Comparison of ENCODE assay signal across 8 cellular contexts in genomic region chr2:36363085-36363484, GRCh38. TPM values are rescaled to one million over a fixed set of nuclear protein-coding genes. Genes with fewer than 3 reads are reported as not detected.
DNase-seq lines count a peak whose midpoint lies in the region; ATAC-seq, FAIRE-seq and TF ChIP-seq lines count a peak whose summit lies in the region.
"Not testable (repeated sequence)": the region's sequence is repeated elsewhere in the genome, so short reads cannot be mapped to it uniquely, and the experiment has no call there.

No MANE protein-coding gene starts in this region.

- not testable (repeated sequence) for H3K27ac ChIP-seq in HEK293 (ENCODE audit: extremely low read depth, low read depth, low read length); endothelial cell of umbilical vein (ENCODE audit: insufficient read depth, low read depth, low read length); mesendoderm (ENCODE audit: low read depth, low read length)
- peak overlapping the region; percentile 83 for H3K27ac ChIP-seq in RWPE1
- H3K27ac ChIP-seq in brain microvascular endothelial cell: peak overlapping the region; percentile 64
- H3K27ac ChIP-seq in upper lobe of left lung: peak overlapping the region in 3 of 4 donors; percentile 38 to 44 (median 43)

- not testable (repeated sequence) for ATAC-seq in upper lobe of left lung (ENCODE audit: low FRiP score in 2 of 2)

- H3K36me3 ChIP-seq in HEK293 (ENCODE audit: control insufficient read depth in 2 of 2, insufficient read depth in 1 of 2, low read length in 2 of 2); brain microvascular endothelial cell (replicated peaks); endothelial cell of umbilical vein (ENCODE audit: control insufficient read depth in 2 of 2, extremely low read depth in 1 of 2, insufficient read depth in 2 of 2, low read length in 2 of 2); mesendoderm (ENCODE audit: control insufficient read depth, insufficient read depth, low read length); upper lobe of left lung: not testable (repeated sequence)
- H3K36me3 ChIP-seq in skeletal muscle satellite cell (ENCODE audit: insufficient read depth, low read length): peaks cover 48% of the 10 kb centered on the region

- not testable (repeated sequence) for H3K9me1 ChIP-seq in endothelial cell of umbilical vein (replicated peaks; ENCODE audit: control insufficient read depth, extremely low read depth, insufficient read depth, low read length)

- H3K9ac ChIP-seq in endothelial cell of umbilical vein (replicated peaks; ENCODE audit: extremely low read depth, insufficient read depth, low read length); mesendoderm (ENCODE audit: low read length): not testable (repeated sequence)
- peak overlapping the region; percentile 60 for H3K9ac ChIP-seq in skeletal muscle satellite cell (ENCODE audit: low read depth, low read length)

- dilution Hi-C loops in endothelial cell of umbilical vein (cut with MboI; ENCODE audit: extremely low pct_ligation_motif_present, low sequenced_read_pairs): not testable (repeated sequence)

- not testable (repeated sequence) for TF ChIP-seq POLR2A in endothelial cell of umbilical vein (IDR thresholded peaks at IDR 0.05; ENCODE audit: low read depth, low read length); upper lobe of left lung (IDR thresholded peaks at IDR 0.05)

- not testable (repeated sequence) for TF ChIP-seq EP300 in upper lobe of left lung (IDR thresholded peaks at IDR 0.05)

- not testable (repeated sequence) for H3K4me3 ChIP-seq in HEK293 (ENCODE audit: low read depth, low read length); brain microvascular endothelial cell (ENCODE audit: low read depth, low read length); endothelial cell of umbilical vein (replicated peaks in 1 of 3; ENCODE audit: insufficient read depth in 1 of 3, low read depth in 1 of 3, low read length in 3 of 3); mesendoderm (ENCODE audit: low read length); skeletal muscle satellite cell (ENCODE audit: low read length); upper lobe of left lung

- DNase-seq in ACHN: peak; percentile 7
- DNase-seq in RWPE1 (ENCODE audit: low spot score); brain microvascular endothelial cell; mesendoderm; upper lobe of left lung: not testable (repeated sequence)
- DNase-seq in endothelial cell of umbilical vein (ENCODE audit: low read depth, low spot score): peak; percentile 15

- not testable (repeated sequence) for H3K18ac ChIP-seq in mesendoderm (ENCODE audit: low read length)

- H2BK120ac ChIP-seq in mesendoderm (ENCODE audit: low read depth, low read length): not testable (repeated sequence)

- not testable (repeated sequence) for H4K8ac ChIP-seq in mesendoderm (ENCODE audit: low read depth, low read length)

- not testable (repeated sequence) for FAIRE-seq in endothelial cell of umbilical vein (lab: Jason Lieb, UNC)

- BruUV-seq in endothelial cell of umbilical vein (replicated peaks; lab: Mats Ljungman, UMichigan): not testable (repeated sequence)

- in situ Hi-C loops in ACHN (cut with HindIII; ENCODE audit: low pct_ligation_motif_present, low pct_unique_long_range_greater_than_20kb, low sequenced_read_pairs); brain microvascular endothelial cell (cut with HindIII; ENCODE audit: low pct_ligation_motif_present, low sequenced_read_pairs): not testable (repeated sequence)

- not testable (repeated sequence) for H2BK5ac ChIP-seq in mesendoderm (ENCODE audit: low read length)

- CTCF ChIA-PET in HEK293 (lab: Yijun Ruan, JAX); RWPE1 (lab: Yijun Ruan, JAX): not testable (repeated sequence)
- CTCF ChIA-PET in endothelial cell of umbilical vein (lab: Charles Lee): interaction anchor here (0.6 to 1.9 kb wide), 6 partner anchors 8 to 309 kb away, joined by 3 to 6 read pairs (median 4); partner anchors contain the start of gene CRIM1

- H2AFZ ChIP-seq in endothelial cell of umbilical vein (ENCODE audit: low read depth, low read length): not testable (repeated sequence)

- H4K5ac ChIP-seq in mesendoderm (ENCODE audit: low read length): not testable (repeated sequence)

- H3K79me2 ChIP-seq in endothelial cell of umbilical vein (ENCODE audit: control insufficient read depth, insufficient read depth, low read length): peaks cover 100% of the 10 kb centered on the region
- H3K79me2 ChIP-seq in mesendoderm (ENCODE audit: control insufficient read depth, insufficient read depth, low read length): peaks cover 87% of the 10 kb centered on the region

- peak overlapping the region; percentile 34 for H3K4me2 ChIP-seq in endothelial cell of umbilical vein (ENCODE audit: insufficient read depth, low read length)
- H3K4me2 ChIP-seq in mesendoderm (ENCODE audit: low read length); skeletal muscle satellite cell (ENCODE audit: low read length): not testable (repeated sequence)

- peaks cover 11% of the 10 kb centered on the region for H3K79me1 ChIP-seq in mesendoderm (ENCODE audit: low read length)

- intact Hi-C loops in endothelial cell of umbilical vein (cut with micrococcal nuclease): not testable (repeated sequence)

- H3K9me3 ChIP-seq in HEK293 (ENCODE audit: control insufficient read depth, insufficient read depth, low read depth, low read length); endothelial cell of umbilical vein (replicated peaks; ENCODE audit: control insufficient read depth, insufficient read depth, low read length); skeletal muscle satellite cell (replicated peaks; ENCODE audit: low read length); upper lobe of left lung: not testable (repeated sequence)

- H3K27me3 ChIP-seq in brain microvascular endothelial cell (replicated peaks); endothelial cell of umbilical vein (ENCODE audit: control insufficient read depth in 2 of 2, insufficient read depth in 2 of 2, low read length in 2 of 2); mesendoderm (ENCODE audit: insufficient read depth, low read length, poor library complexity); skeletal muscle satellite cell (ENCODE audit: control insufficient read depth, insufficient read depth, low read length); upper lobe of left lung: not testable (repeated sequence)

- POLR2A ChIA-PET in HEK293 (lab: Yijun Ruan, JAX); RWPE1 (lab: Yijun Ruan, JAX; ENCODE audit: low non-redundant PET): not testable (repeated sequence)
- POLR2A ChIA-PET in endothelial cell of umbilical vein (lab: Charles Lee): interaction anchor here (0.7 to 1.5 kb wide), 3 partner anchors 9 to 128 kb away, joined by 3 to 4 read pairs (median 4); no protein-coding TSS in a partner anchor

- H2AK5ac ChIP-seq in mesendoderm (ENCODE audit: low read length): not testable (repeated sequence)

- TF ChIP-seq CTCF in HEK293 (tag by site-specific recombination; IDR thresholded peaks at IDR 0.05); RWPE1 (conservative IDR thresholded peaks at IDR 0.05; ENCODE audit: low read depth); brain microvascular endothelial cell (IDR thresholded peaks at IDR 0.05; ENCODE audit: low read depth, low read length, missing control alignments); endothelial cell of umbilical vein (IDR thresholded peaks at IDR 0.05; ENCODE audit: extremely low read depth in 1 of 2, insufficient read depth in 1 of 2, low read depth in 1 of 2, low read length in 2 of 2); upper lobe of left lung (IDR thresholded peaks at IDR 0.05): not testable (repeated sequence)

- WGBS in mesendoderm (ENCODE audit: extremely low coverage, insufficient coverage, low lambda C conversion rate): no CpG with 5 or more reads among the region's 2 CpGs
- 98 to 100% methylated on average over 2 of the region's 2 CpGs for WGBS in upper lobe of left lung, 2 donors

- H3K4me1 ChIP-seq in HEK293 (ENCODE audit: control insufficient read depth, insufficient read depth, low read length): peaks cover 37% of the 10 kb centered on the region
- peaks cover 90% of the 10 kb centered on the region for H3K4me1 ChIP-seq in endothelial cell of umbilical vein (ENCODE audit: control insufficient read depth, extremely low read depth, insufficient read depth, low read length)
- H3K4me1 ChIP-seq in mesendoderm (ENCODE audit: control insufficient read depth, low read depth, low read length): peaks cover 19% of the 10 kb centered on the region
- H3K4me1 ChIP-seq in skeletal muscle satellite cell (ENCODE audit: control insufficient read depth, insufficient read depth, low read length): peaks cover 72% of the 10 kb centered on the region
- H3K4me1 ChIP-seq in upper lobe of left lung: peaks cover 57 to 72% (median 61%) of the 10 kb centered on the region in 4 donors

- peak overlapping the region; percentile 37 for H3K56ac ChIP-seq in mesendoderm (ENCODE audit: low read length)

- H4K20me1 ChIP-seq in endothelial cell of umbilical vein (replicated peaks; ENCODE audit: control insufficient read depth, extremely low read depth, insufficient read depth, low read length): peaks cover 15% of the 10 kb centered on the region

- not testable (repeated sequence) for H3K23ac ChIP-seq in mesendoderm (ENCODE audit: low read length)

- not testable (repeated sequence) for H3K4ac ChIP-seq in mesendoderm (ENCODE audit: low read depth, low read length)

- not testable (repeated sequence) for H2BK15ac ChIP-seq in mesendoderm (replicated peaks; ENCODE audit: low read depth)

RNA-seq across cellular contexts. Expression of gene CRIM1, which starts 7.5 kb away (rescaled TPM):
- total RNA-seq in endothelial cell of umbilical vein (649 and 675 TPM in 2 replicates), upper lobe of left lung (100 to 1,000 TPM in 4 of 6 donors, 10 to 100 TPM in 2; 74.7 to 128 (median 110) TPM)
- polyA plus RNA-seq in endothelial cell of umbilical vein: 422 and 462 TPM in 2 replicates
- 397 and 400 TPM in 2 replicates for polyA plus RNA-seq in endothelial cell of umbilical vein (2011; cell fraction: cytosol; rRNA removed)
- 406 and 467 TPM in 2 replicates for polyA plus RNA-seq in endothelial cell of umbilical vein (2011; cell fraction: nucleus; rRNA removed)
- 369 and 389 TPM in 2 replicates for polyA plus RNA-seq in endothelial cell of umbilical vein (2012)
- 1,644 and 1,810 TPM in 2 replicates for polyA minus RNA-seq in endothelial cell of umbilical vein
- polyA minus RNA-seq in endothelial cell of umbilical vein (2011; cell fraction: cytosol; rRNA and poly(A)+ RNA removed): 271 TPM
- 1,549 and 1,599 TPM in 2 replicates for polyA minus RNA-seq in endothelial cell of umbilical vein (2011; cell fraction: nucleus; rRNA and poly(A)+ RNA removed)
- 14.5 TPM for polyA plus RNA-seq in mesendoderm (2013, experiment 1 of 2)
- polyA plus RNA-seq in mesendoderm (2013, experiment 2 of 2): 14.5 TPM
- total RNA-seq in skeletal muscle satellite cell (2012; rRNA removed): 101 and 124 TPM in 2 replicates
